In genomic region chr1:157045251-157046218, GRCh38 we compare ENCODE assay signal across 1 cellular context.
TF ChIP-seq lines count a peak whose summit lies in the region.

ARHGEF11 (minus strand) TSS chr1:157045742; CDS start chr1:157044330, 1,412 bp downstream.

TF ChIP-seq in GM12878, 131 proteins besides CTCF, POLR2A, EP300 and RAD21 (continued from another document):
- TF ChIP-seq ATF3 (IDR thresholded peaks at IDR 0.05; ENCODE audit: borderline replicate concordance, extremely low read depth, low read depth, low read length) (no peak), SMARCA5 (IDR thresholded peaks at IDR 0.05) (peak; percentile 64; the same call in 1 of the 2 replicates), POLR2AphosphoS5 (IDR thresholded peaks at IDR 0.05; ENCODE audit: low read length) (no peak), IRF3 (IDR thresholded peaks at IDR 0.05) (no peak), MTA2 (IDR thresholded peaks at IDR 0.05; ENCODE audit: low read depth) (no peak), ZBTB40 (IDR thresholded peaks at IDR 0.05; ENCODE audit: borderline replicate concordance) (0 out of 2 replicates have a peak, but pooled peaks have one; percentile 25), CREB1 (IDR thresholded peaks at IDR 0.05; ENCODE audit: low read depth) (no peak), CEBPB (IDR thresholded peaks at IDR 0.05; ENCODE audit: borderline replicate concordance in 1 of 2, low read depth in 2 of 2, low read length in 2 of 2) (no peak), DPF2 (IDR thresholded peaks at IDR 0.05) (peak; percentile 81; the same call in 1 of the 2 replicates), TBL1XR1 (IDR thresholded peaks at IDR 0.05; ENCODE audit: low read depth, low read length) (no peak), MAX (IDR thresholded peaks at IDR 0.05; ENCODE audit: low read depth, low read length) (no peak; the same call in 1 of the 2 replicates), ZNF217 (IDR thresholded peaks at IDR 0.05) (0 out of 2 replicates have a peak, but pooled peaks have one; percentile 53), ZZZ3 (IDR thresholded peaks at IDR 0.05; ENCODE audit: control insufficient read depth, insufficient read length, low read depth) (no peak), SREBF2 (IDR thresholded peaks at IDR 0.05; ENCODE audit: low read length) (no peak), IKZF2 (IDR thresholded peaks at IDR 0.05) (peak in 1 of 2 experiments; percentile 54; a peak in 2 of 4 replicates), TCF12 (IDR thresholded peaks at IDR 0.05; ENCODE audit: low read depth, low read length) (no peak), ATF7 (IDR thresholded peaks at IDR 0.05; ENCODE audit: low read depth) (no peak), SPI1 (IDR thresholded peaks at IDR 0.05; ENCODE audit: borderline replicate concordance, insufficient read depth, low read depth, low read length) (no peak), GATAD2B (conservative IDR thresholded peaks at IDR 0.05; ENCODE audit: low read depth) (peak; percentile 94), LARP7 (IDR thresholded peaks at IDR 0.05) (peak; percentile 78), WRNIP1 (IDR thresholded peaks at IDR 0.05; ENCODE audit: borderline replicate concordance, low read depth, low read length) (no peak), BCL3 (IDR thresholded peaks at IDR 0.05; ENCODE audit: borderline replicate concordance, insufficient read depth, low read depth, low read length, poor library complexity, severe bottlenecking) (no peak)
